In the genomic region with DNA sequence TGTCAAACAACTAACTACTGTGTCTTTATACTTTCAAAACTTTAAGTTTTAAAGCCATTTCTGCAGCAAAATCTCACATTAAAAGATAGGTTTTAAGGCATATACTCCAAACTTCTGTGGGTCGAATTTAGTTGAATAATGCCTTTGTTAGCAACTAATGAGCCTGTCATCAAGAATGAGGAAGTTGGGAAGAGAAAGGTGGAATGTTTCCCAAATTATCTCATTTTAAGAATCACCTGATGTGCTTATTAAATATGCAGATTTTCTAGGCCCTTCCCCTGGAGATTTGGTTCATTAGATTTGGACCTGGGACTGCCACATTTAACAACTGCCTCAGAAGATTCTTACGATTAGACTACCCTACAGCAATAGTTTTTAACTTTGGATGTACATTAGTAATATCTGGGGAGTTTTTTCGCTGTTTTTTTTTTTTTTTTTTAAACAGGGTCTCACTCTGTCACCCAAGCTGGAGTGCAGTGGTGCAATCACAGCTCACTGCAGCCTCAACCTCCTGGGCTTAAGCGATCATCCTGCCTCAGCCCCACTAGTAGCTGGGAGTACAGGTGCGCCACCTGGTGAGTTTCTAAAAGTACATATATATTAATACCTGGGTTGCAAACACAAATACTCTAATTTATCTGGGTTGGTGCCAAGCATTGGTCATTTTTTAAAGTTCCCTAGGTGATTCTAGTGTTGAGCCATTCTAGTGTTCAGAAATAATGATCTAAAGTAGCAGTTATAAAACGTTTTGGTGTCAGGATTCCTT, we compare ENCODE assay signal across 10 cellular contexts. TPM values are rescaled to one million over a fixed set of nuclear protein-coding genes. Genes with fewer than 3 reads are reported as not detected.
DNase-seq lines count a peak whose midpoint lies in the region; ATAC-seq and TF ChIP-seq lines count a peak whose summit lies in the region.
"Had no signal": no experiment of that assay in that cellular context is flagged by ENCODE, and none has a peak within 500 bp of the region (broad histone marks: within the 10 kb centered on the region; RNA-seq: fewer than 3 reads in every experiment).

No MANE protein-coding gene starts in this region.

- peak; percentile 10 to 21 (median 21); a peak in 1 of 6 replicates for TF ChIP-seq CTCF in HCT116 (IDR thresholded peaks at IDR 0.05 in 2 of 3, conservative IDR thresholded peaks at IDR 0.05 in 1 of 3; ENCODE audit: borderline replicate concordance in 1 of 3, insufficient read depth in 1 of 3, low read depth in 2 of 3, low read length in 2 of 3)
- peak; percentile 30; the same call in 1 of the 2 replicates for TF ChIP-seq CTCF in PC-9 (conservative IDR thresholded peaks at IDR 0.05)
- no peak for TF ChIP-seq CTCF in lower lobe of right lung (IDR thresholded peaks at IDR 0.05)
- no peak for TF ChIP-seq CTCF in osteocyte (IDR thresholded peaks at IDR 0.05)

- H3K9me2 ChIP-seq in HCT116 (ENCODE audit: insufficient read depth), result no peaks in the 10 kb centered on the region
- no peaks in the 10 kb centered on the region for H3K9me2 ChIP-seq in PC-9 (ENCODE audit: insufficient read depth)

- H3K4me2 ChIP-seq in HCT116 (ENCODE audit: low read length) (no peak overlapping the region), PC-9 (peak overlapping the region; percentile 18; the same call in 1 of the 2 replicates)

- POLR2A ChIA-PET in HCT116 (lab: Charles Lee), result interaction anchor here (0.6 kb wide), 1 partner anchor 25 kb away, joined by 3 read pairs; no protein-coding TSS in a partner anchor
- POLR2A ChIA-PET in PC-9 (lab: Charles Lee; ENCODE audit: unreplicated experiment), result interaction anchor here (0.6 kb wide), 1 partner anchor 18 kb away, joined by 16 read pairs; no protein-coding TSS in a partner anchor

- peak overlapping the region; percentile 14 for H2AFZ ChIP-seq in HCT116 (ENCODE audit: low read depth, low read length, poor library complexity, severe bottlenecking)
- H2AFZ ChIP-seq in PC-9, result no peak overlapping the region; the same call in 1 of the 2 replicates

- intact Hi-C loops in HCT116 (cut with micrococcal nuclease) (no loop called here), PC-9 (cut with micrococcal nuclease; ENCODE audit: unreplicated experiment) (loop anchor here (1.0 kb wide), 1 partner anchor 23 kb away; no protein-coding TSS in a partner anchor), lower lobe of right lung (cut with DNase I) (no loop called here), posterior cingulate gyrus (cut with DNase I) (no loop called here)

- H3K27me3 ChIP-seq in HCT116 (ENCODE audit: insufficient read depth, low read length) (no peaks in the 10 kb centered on the region), PC-9 (ENCODE audit: insufficient read depth, low read depth) (no peaks in the 10 kb centered on the region), lower lobe of right lung (ENCODE audit: low read depth) (no peaks in the 10 kb centered on the region)

- DNase-seq in HCT116 (ENCODE audit: low read depth, low spot score) (peak; percentile 38), PC-9 (peak; percentile 41 to 42), lower lobe of right lung (no peak), NCI-H2029 treated with DMSO at 0.1 percent for 48 hours (lab: John Stamatoyannopoulos, UW) (no peak), osteocyte (ENCODE audit: extremely low spot score, unreplicated experiment) (no peak), posterior cingulate gyrus (no peak)
- DNase-seq: immature natural killer cell, SIG-M5 had no signal

- no peaks in the 10 kb centered on the region for H3K36me3 Mint-ChIP-seq in osteocyte (ENCODE audit: unreplicated experiment)
- H3K36me3 Mint-ChIP-seq: brain, immature natural killer cell had no signal

- no peak overlapping the region for H3K27ac Mint-ChIP-seq in osteocyte (ENCODE audit: unreplicated experiment)
- H3K27ac Mint-ChIP-seq: brain, immature natural killer cell had no signal

- RAD21 ChIA-PET in HCT116 (lab: Charles Lee; ENCODE audit: low non-redundant PET in 1 of 2, low total read pairs in 2 of 2, uncharacterized antibody in 2 of 2, unreplicated experiment in 2 of 2), result no interaction called here

- H3K36me3 ChIP-seq in HCT116 (ENCODE audit: control insufficient read depth in 1 of 2, insufficient read depth in 2 of 2, low read length in 2 of 2) (no peaks in the 10 kb centered on the region), PC-9 (ENCODE audit: low read depth) (no peaks in the 10 kb centered on the region), lower lobe of right lung (no peaks in the 10 kb centered on the region)

- H3K4me1 ChIP-seq in HCT116 (ENCODE audit: control insufficient read depth in 1 of 2, insufficient read depth in 2 of 2, low read length in 2 of 2), result no peaks in the 10 kb centered on the region
- peaks cover 22% of the 10 kb centered on the region; the same call in 1 of the 2 replicates for H3K4me1 ChIP-seq in PC-9 (replicated peaks; ENCODE audit: insufficient read depth)
- H3K4me1 ChIP-seq in lower lobe of right lung, result no peaks in the 10 kb centered on the region

- no peaks in the 10 kb centered on the region for H3K4me1 Mint-ChIP-seq in osteocyte (ENCODE audit: unreplicated experiment)
- H3K4me1 Mint-ChIP-seq: brain had no signal

- no TSS peak for BruUV-seq in HCT116 (replicated peaks; lab: Mats Ljungman, UMichigan)
- BruUV-seq in PC-9 (replicated peaks; lab: Mats Ljungman, UMichigan), result no TSS peak

- no peaks in the 10 kb centered on the region for H3K79me2 ChIP-seq in HCT116 (ENCODE audit: insufficient read depth, low read length)
- H3K79me2 ChIP-seq in PC-9 (ENCODE audit: low read depth), result no peaks in the 10 kb centered on the region

- TF ChIP-seq POLR2A in HCT116 (IDR thresholded peaks at IDR 0.05; ENCODE audit: borderline replicate concordance, extremely low read depth, insufficient read depth, insufficient read length), result no peak

- no peak overlapping the region for H3K27ac ChIP-seq in HCT116 (ENCODE audit: low read depth, low read length)
- H3K27ac ChIP-seq in PC-9, result peak overlapping the region; percentile 43
- peak overlapping the region; percentile 24 for H3K27ac ChIP-seq in lower lobe of right lung

- ATAC-seq in GM18873 (IDR thresholded peaks at IDR 0.05; ENCODE audit: low FRiP score, unreplicated experiment) (peak; percentile 46), HCT116 (peak; percentile 74), lower lobe of right lung (peak in 1 of 2 donors; percentile 26)

- no peak overlapping the region for H3K4me3 ChIP-seq in HCT116 (replicated peaks in 1 of 2; ENCODE audit: low read depth in 1 of 2, low read length in 2 of 2)
- H3K4me3 ChIP-seq in PC-9, result no peak overlapping the region
- no peak overlapping the region for H3K4me3 ChIP-seq in lower lobe of right lung

- peaks cover 13% of the 10 kb centered on the region for H3K27me3 Mint-ChIP-seq in osteocyte (ENCODE audit: unreplicated experiment)
- H3K27me3 Mint-ChIP-seq: brain had no signal

- no peak overlapping the region for H3K9ac ChIP-seq in HCT116 (ENCODE audit: low read length)

- H3K4me3 Mint-ChIP-seq in osteocyte (ENCODE audit: unreplicated experiment), result no peak overlapping the region
- H3K4me3 Mint-ChIP-seq: brain, immature natural killer cell had no signal

- no peaks in the 10 kb centered on the region for H3K9me3 Mint-ChIP-seq in osteocyte (ENCODE audit: unreplicated experiment)
- H3K9me3 Mint-ChIP-seq: brain had no signal

- no peaks in the 10 kb centered on the region for H4K20me1 ChIP-seq in HCT116 (ENCODE audit: insufficient read depth)
- H4K20me1 ChIP-seq in PC-9 (ENCODE audit: insufficient read depth), result no peaks in the 10 kb centered on the region

- peak; percentile 26; the same call in 1 of the 2 replicates for TF ChIP-seq RAD21 in HCT116 (IDR thresholded peaks at IDR 0.05; ENCODE audit: low read depth)

- H3F3A ChIP-seq in PC-9 (ENCODE audit: insufficient read depth, low read depth), result peaks cover 5% of the 10 kb centered on the region; the same call in 1 of the 2 replicates

- CTCF ChIA-PET in HCT116 (lab: Charles Lee), result interaction anchor here (1.5 kb wide), 1 partner anchor 22 kb away, joined by 8 read pairs; no protein-coding TSS in a partner anchor
- CTCF ChIA-PET in PC-9 (lab: Charles Lee), result interaction anchor here (0.5 to 1.1 kb wide), 3 partner anchors 23 to 85 kb away, joined by 3 to 9 read pairs (median 4); no protein-coding TSS in a partner anchor

- no peaks in the 10 kb centered on the region for H3K9me3 ChIP-seq in HCT116 (ENCODE audit: control insufficient read depth in 1 of 2, insufficient read depth in 1 of 2, low read depth in 1 of 2, low read length in 2 of 2)
- no peaks in the 10 kb centered on the region for H3K9me3 ChIP-seq in PC-9 (ENCODE audit: insufficient read depth, low read depth)
- H3K9me3 ChIP-seq in lower lobe of right lung, result no peaks in the 10 kb centered on the region

TF ChIP-seq in HCT116, 20 proteins besides CTCF, POLR2A, EP300 and RAD21 (continues in another document):
- TF ChIP-seq FOSL1 (IDR thresholded peaks at IDR 0.05; ENCODE audit: low read depth) (no peak), EZH2phosphoT487 (IDR thresholded peaks at IDR 0.05; ENCODE audit: borderline replicate concordance) (no peak), SP1 (IDR thresholded peaks at IDR 0.05; ENCODE audit: low read depth) (no peak), ELF1 (IDR thresholded peaks at IDR 0.05; ENCODE audit: borderline replicate concordance, low read depth) (no peak), ZFX (IDR thresholded peaks at IDR 0.05) (no peak)
- TF ChIP-seq, protein P1, sequence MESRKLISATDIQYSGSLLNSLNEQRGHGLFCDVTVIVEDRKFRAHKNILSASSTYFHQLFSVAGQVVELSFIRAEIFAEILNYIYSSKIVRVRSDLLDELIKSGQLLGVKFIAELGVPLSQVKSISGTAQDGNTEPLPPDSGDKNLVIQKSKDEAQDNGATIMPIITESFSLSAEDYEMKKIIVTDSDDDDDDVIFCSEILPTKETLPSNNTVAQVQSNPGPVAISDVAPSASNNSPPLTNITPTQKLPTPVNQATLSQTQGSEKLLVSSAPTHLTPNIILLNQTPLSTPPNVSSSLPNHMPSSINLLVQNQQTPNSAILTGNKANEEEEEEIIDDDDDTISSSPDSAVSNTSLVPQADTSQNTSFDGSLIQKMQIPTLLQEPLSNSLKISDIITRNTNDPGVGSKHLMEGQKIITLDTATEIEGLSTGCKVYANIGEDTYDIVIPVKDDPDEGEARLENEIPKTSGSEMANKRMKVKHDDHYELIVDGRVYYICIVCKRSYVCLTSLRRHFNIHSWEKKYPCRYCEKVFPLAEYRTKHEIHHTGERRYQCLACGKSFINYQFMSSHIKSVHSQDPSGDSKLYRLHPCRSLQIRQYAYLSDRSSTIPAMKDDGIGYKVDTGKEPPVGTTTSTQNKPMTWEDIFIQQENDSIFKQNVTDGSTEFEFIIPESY (IDR thresholded peaks at IDR 0.05; ENCODE audit: extremely low read depth, insufficient replicate concordance, low read length), result no peak
- TF ChIP-seq, protein P2, sequence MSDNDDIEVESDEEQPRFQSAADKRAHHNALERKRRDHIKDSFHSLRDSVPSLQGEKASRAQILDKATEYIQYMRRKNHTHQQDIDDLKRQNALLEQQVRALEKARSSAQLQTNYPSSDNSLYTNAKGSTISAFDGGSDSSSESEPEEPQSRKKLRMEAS (IDR thresholded peaks at IDR 0.05), result no peak

RNA-seq across cellular contexts. Expression of a gene that starts 16.1 kb away (rescaled TPM):
- total RNA-seq in HCT116 (2021; ENCODE audit: unreplicated experiment) (not detected), PC-9 (2021) (not detected in 2 replicates), lower lobe of right lung (8.0 TPM), osteocyte (not detected in 2 replicates)
- polyA plus RNA-seq in HCT116 (2012), result not detected in 2 replicates

RNA-seq across cellular contexts. Expression of a gene that starts 59.6 kb away (rescaled TPM):
- total RNA-seq in HCT116 (2021; ENCODE audit: unreplicated experiment), result 4.3 TPM
- 1.4 and 2.2 TPM in 2 replicates for polyA plus RNA-seq in HCT116 (2012)
- 4.8 and 5.4 TPM in 2 replicates for total RNA-seq in PC-9 (2021)
- total RNA-seq in lower lobe of right lung, result 46.3 TPM
- total RNA-seq in osteocyte, result 7.3 TPM in 2 replicates

Comparison
In these comparisons a context has a peak if more than half of its experiments do, and no peak if none do; other contexts are left out.
1. DNase-seq: peak in HCT116 (single experiment) and PC-9 (2 of 2); none in lower lobe of right lung (single experiment), NCI-H2029 treated with DMSO at 0.1 percent for 48 hours (single experiment), osteocyte (single experiment) and posterior cingulate gyrus (0 of 10).
2. CTCF ChIP-seq: peak in HCT116 (3 of 3) and PC-9 (single experiment); none in lower lobe of right lung (single experiment) and osteocyte (single experiment).